Comparison of ENCODE assay signal across 8 cellular contexts in genomic region chr14:60091550-60092511, GRCh38. TPM values are rescaled to one million over a fixed set of nuclear protein-coding genes. Genes with fewer than 3 reads are reported as not detected.
A peak's percentile ranks its signal among the peaks of the same experiment; 100 is the strongest.
DNase-seq lines count a peak whose midpoint lies in the region; ATAC-seq and TF ChIP-seq lines count a peak whose summit lies in the region.

Gene PCNX4, plus strand, starts transcription at chr14:60091923. Its CDS starts 15,716 bp downstream, at chr14:60107639.

- ATAC-seq in SK-N-SH treated with all-trans-retinoic acid at 6 μM for 48 hours, result peak; percentile 95

- no peaks in the 10 kb centered on the region for H3K9me3 Mint-ChIP-seq in HFFc6
- no peaks in the 10 kb centered on the region for H3K9me3 Mint-ChIP-seq in activated naive CD4-positive, alpha-beta T cell treated with anti-CD3 and anti-CD28 coated beads, Interleukin-2, amount 50 U/mL, for 24 hours

- WGBS in suprapubic skin, result under 1% methylated on average over 64 of the region's 88 CpGs

- H3K36me3 ChIP-seq in suprapubic skin, result no peaks in the 10 kb centered on the region

- TF ChIP-seq CTCF in HFFc6 (IDR thresholded peaks at IDR 0.05) (no peak), NB4 (IDR thresholded peaks at IDR 0.05; ENCODE audit: low read depth, low read length) (no peak), suprapubic skin (IDR thresholded peaks at IDR 0.05) (no peak)

- H3K4me3 ChIP-seq in NB4 (ENCODE audit: low read depth, low read length) (peak within 1 kb of the TSS; percentile 99), suprapubic skin (peak within 1 kb of the TSS; percentile 86)

- TF ChIP-seq EP300 in suprapubic skin (IDR thresholded peaks at IDR 0.05), result peak; percentile 72

- no peaks in the 10 kb centered on the region; the same call in 1 of the 2 replicates for H3K27me3 Mint-ChIP-seq in HFFc6 (ENCODE audit: insufficient read depth)
- no peaks in the 10 kb centered on the region for H3K27me3 Mint-ChIP-seq in activated naive CD4-positive, alpha-beta T cell treated with anti-CD3 and anti-CD28 coated beads, Interleukin-2, amount 50 U/mL, for 24 hours

- peaks cover 40% of the 10 kb centered on the region for H3K4me1 ChIP-seq in suprapubic skin

- peaks cover 40% of the 10 kb centered on the region for H3K4me1 Mint-ChIP-seq in HFFc6 (ENCODE audit: low read depth)
- peaks cover 38% of the 10 kb centered on the region for H3K4me1 Mint-ChIP-seq in activated naive CD4-positive, alpha-beta T cell treated with anti-CD3 and anti-CD28 coated beads, Interleukin-2, amount 50 U/mL, for 24 hours

- peak within 1 kb of the TSS; percentile 97 for H3K4me3 Mint-ChIP-seq in HFFc6
- H3K4me3 Mint-ChIP-seq in activated naive CD4-positive, alpha-beta T cell treated with anti-CD3 and anti-CD28 coated beads, Interleukin-2, amount 50 U/mL, for 24 hours, result peak within 1 kb of the TSS; percentile 97

- peak within 1 kb of the TSS; percentile 97 for H3K27ac Mint-ChIP-seq in HFFc6
- H3K27ac Mint-ChIP-seq in activated naive CD4-positive, alpha-beta T cell treated with anti-CD3 and anti-CD28 coated beads, Interleukin-2, amount 50 U/mL, for 24 hours, result peak within 1 kb of the TSS; percentile 97

- no peaks in the 10 kb centered on the region for H3K9me3 ChIP-seq in suprapubic skin

- TF ChIP-seq POLR2A in NB4 (IDR thresholded peaks at IDR 0.05; ENCODE audit: extremely low read depth, insufficient read length) (peak; percentile 85), suprapubic skin (IDR thresholded peaks at IDR 0.05) (peak; percentile 58 to 90)

- DNase-seq in GM04503 (ENCODE audit: low read depth), result peak; percentile 93
- DNase-seq in HFFc6, result peak; percentile 97
- DNase-seq in NB4 (ENCODE audit: low read depth), result peak; percentile 99
- peak; percentile 99 for DNase-seq in globus pallidus (ENCODE audit: low spot score)
- DNase-seq in nucleus accumbens (lab: John Stamatoyannopoulos, UW), result peak; percentile 58 to 99 (median 95)
- peak; percentile 98 for DNase-seq in suprapubic skin (ENCODE audit: low spot score in 2 of 2)

- peaks cover 27% of the 10 kb centered on the region for H3K36me3 Mint-ChIP-seq in HFFc6 (ENCODE audit: low read depth)
- peaks cover 9% of the 10 kb centered on the region for H3K36me3 Mint-ChIP-seq in activated naive CD4-positive, alpha-beta T cell treated with anti-CD3 and anti-CD28 coated beads, Interleukin-2, amount 50 U/mL, for 24 hours

- no peaks in the 10 kb centered on the region for H3K27me3 ChIP-seq in suprapubic skin

- H3K27ac ChIP-seq in suprapubic skin, result peak within 1 kb of the TSS; percentile 98

TF ChIP-seq in SK-N-SH treated with all-trans-retinoic acid at 6 μM for 48 hours, 23 proteins besides CTCF, POLR2A, EP300 and RAD21:
- TF ChIP-seq ZNF565 (CRISPR knock-in tag; conservative IDR thresholded peaks at IDR 0.05; ENCODE audit: low read depth) (0 out of 2 replicates have a peak, but pooled peaks have one; percentile 18), ZNF8 (CRISPR knock-in tag; IDR thresholded peaks at IDR 0.05) (no peak), ZFP3 (CRISPR knock-in tag; IDR thresholded peaks at IDR 0.05) (peak; percentile 61; the same call in 1 of the 2 replicates), ZNF70 (CRISPR knock-in tag; IDR thresholded peaks at IDR 0.05) (no peak), ISL1 (CRISPR knock-in tag; IDR thresholded peaks at IDR 0.05) (no peak), RARB (CRISPR knock-in tag; IDR thresholded peaks at IDR 0.05) (no peak), BACH2 (CRISPR knock-in tag; IDR thresholded peaks at IDR 0.05; ENCODE audit: borderline replicate concordance) (no peak), TOX (CRISPR knock-in tag; IDR thresholded peaks at IDR 0.05; ENCODE audit: borderline replicate concordance) (no peak), ARNTL (CRISPR knock-in tag; IDR thresholded peaks at IDR 0.05; ENCODE audit: borderline replicate concordance, low read depth) (no peak), ZC3H10 (CRISPR knock-in tag; IDR thresholded peaks at IDR 0.05) (no peak), ZFP30 (CRISPR knock-in tag; IDR thresholded peaks at IDR 0.05) (no peak), ESRRG (CRISPR knock-in tag; IDR thresholded peaks at IDR 0.05) (peak; percentile 74; the same call in 1 of the 2 replicates), CREB5 (CRISPR knock-in tag; IDR thresholded peaks at IDR 0.05; ENCODE audit: low read depth) (no peak), TCF4 (CRISPR knock-in tag; IDR thresholded peaks at IDR 0.05; ENCODE audit: borderline replicate concordance) (no peak; the same call in 1 of the 2 replicates), SNAI2 (CRISPR knock-in tag; IDR thresholded peaks at IDR 0.05) (no peak), PPARA (CRISPR knock-in tag; IDR thresholded peaks at IDR 0.05; ENCODE audit: borderline replicate concordance) (no peak), PATZ1 (CRISPR knock-in tag; IDR thresholded peaks at IDR 0.05; ENCODE audit: borderline replicate concordance) (peak; percentile 75; the same call in 1 of the 2 replicates), GLIS3 (CRISPR knock-in tag; IDR thresholded peaks at IDR 0.05) (0 out of 2 replicates have a peak, but pooled peaks have one; percentile 11)
- TF ChIP-seq, protein P1, sequence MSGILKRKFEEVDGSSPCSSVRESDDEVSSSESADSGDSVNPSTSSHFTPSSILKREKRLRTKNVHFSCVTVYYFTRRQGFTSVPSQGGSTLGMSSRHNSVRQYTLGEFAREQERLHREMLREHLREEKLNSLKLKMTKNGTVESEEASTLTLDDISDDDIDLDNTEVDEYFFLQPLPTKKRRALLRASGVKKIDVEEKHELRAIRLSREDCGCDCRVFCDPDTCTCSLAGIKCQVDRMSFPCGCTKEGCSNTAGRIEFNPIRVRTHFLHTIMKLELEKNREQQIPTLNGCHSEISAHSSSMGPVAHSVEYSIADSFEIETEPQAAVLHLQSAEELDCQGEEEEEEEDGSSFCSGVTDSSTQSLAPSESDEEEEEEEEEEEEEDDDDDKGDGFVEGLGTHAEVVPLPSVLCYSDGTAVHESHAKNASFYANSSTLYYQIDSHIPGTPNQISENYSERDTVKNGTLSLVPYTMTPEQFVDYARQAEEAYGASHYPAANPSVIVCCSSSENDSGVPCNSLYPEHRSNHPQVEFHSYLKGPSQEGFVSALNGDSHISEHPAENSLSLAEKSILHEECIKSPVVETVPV (CRISPR knock-in tag; IDR thresholded peaks at IDR 0.05), result no peak
- TF ChIP-seq, protein P2, sequence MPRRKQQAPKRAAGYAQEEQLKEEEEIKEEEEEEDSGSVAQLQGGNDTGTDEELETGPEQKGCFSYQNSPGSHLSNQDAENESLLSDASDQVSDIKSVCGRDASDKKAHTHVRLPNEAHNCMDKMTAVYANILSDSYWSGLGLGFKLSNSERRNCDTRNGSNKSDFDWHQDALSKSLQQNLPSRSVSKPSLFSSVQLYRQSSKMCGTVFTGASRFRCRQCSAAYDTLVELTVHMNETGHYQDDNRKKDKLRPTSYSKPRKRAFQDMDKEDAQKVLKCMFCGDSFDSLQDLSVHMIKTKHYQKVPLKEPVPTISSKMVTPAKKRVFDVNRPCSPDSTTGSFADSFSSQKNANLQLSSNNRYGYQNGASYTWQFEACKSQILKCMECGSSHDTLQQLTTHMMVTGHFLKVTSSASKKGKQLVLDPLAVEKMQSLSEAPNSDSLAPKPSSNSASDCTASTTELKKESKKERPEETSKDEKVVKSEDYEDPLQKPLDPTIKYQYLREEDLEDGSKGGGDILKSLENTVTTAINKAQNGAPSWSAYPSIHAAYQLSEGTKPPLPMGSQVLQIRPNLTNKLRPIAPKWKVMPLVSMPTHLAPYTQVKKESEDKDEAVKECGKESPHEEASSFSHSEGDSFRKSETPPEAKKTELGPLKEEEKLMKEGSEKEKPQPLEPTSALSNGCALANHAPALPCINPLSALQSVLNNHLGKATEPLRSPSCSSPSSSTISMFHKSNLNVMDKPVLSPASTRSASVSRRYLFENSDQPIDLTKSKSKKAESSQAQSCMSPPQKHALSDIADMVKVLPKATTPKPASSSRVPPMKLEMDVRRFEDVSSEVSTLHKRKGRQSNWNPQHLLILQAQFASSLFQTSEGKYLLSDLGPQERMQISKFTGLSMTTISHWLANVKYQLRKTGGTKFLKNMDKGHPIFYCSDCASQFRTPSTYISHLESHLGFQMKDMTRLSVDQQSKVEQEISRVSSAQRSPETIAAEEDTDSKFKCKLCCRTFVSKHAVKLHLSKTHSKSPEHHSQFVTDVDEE (CRISPR knock-in tag; IDR thresholded peaks at IDR 0.05), result peak; percentile 70; the same call in 1 of the 2 replicates

RNA-seq across cellular contexts. Expression of gene PCNX4, which starts in this region (rescaled TPM):
- total RNA-seq in HFFc6 (2021; fragmentation: NEBNext Ultra II Directional; extraction: Animal tissue kit (Norgen Biotek cat#: 25700)), result 10 to 100 TPM; 46.5 to 67.7 (median 54.9) TPM
- 10 to 100 TPM; 26.5 to 56.3 (median 42.5) TPM for total RNA-seq in suprapubic skin

Comparison
In these comparisons a context has a peak if more than half of its experiments do, and no peak if none do; other contexts are left out.
1. Peak in every context shown above with its lines: DNase-seq, ATAC-seq, H3K4me3 ChIP-seq and H3K27ac ChIP-seq.